In genomic region chr11:86119062-86119461, GRCh38 we compare ENCODE assay signal across 1 cellular context.
TF ChIP-seq lines count a peak whose summit lies in the region.

No MANE protein-coding gene starts in this region.

TF ChIP-seq in SK-N-SH, 30 proteins besides CTCF, POLR2A, EP300 and RAD21 (continued from another document):
- no peak for TF ChIP-seq USF2 (IDR thresholded peaks at IDR 0.05; ENCODE audit: borderline replicate concordance, low read depth, low read length)
- no peak for TF ChIP-seq YY1 (IDR thresholded peaks at IDR 0.05; ENCODE audit: low read depth)
- no peak for TF ChIP-seq MXI1 (IDR thresholded peaks at IDR 0.05; ENCODE audit: low read depth, low read length)
- TF ChIP-seq FOXM1 (IDR thresholded peaks at IDR 0.05; ENCODE audit: low read depth): no peak
- no peak for TF ChIP-seq IRF3 (IDR thresholded peaks at IDR 0.05; ENCODE audit: low read depth, low read length)
- TF ChIP-seq GABPA (IDR thresholded peaks at IDR 0.05; ENCODE audit: low read depth): no peak
- TF ChIP-seq SIN3A (IDR thresholded peaks at IDR 0.05; ENCODE audit: borderline replicate concordance, low read depth, low read length): peak; percentile 59; the same call in 1 of the 2 replicates
- TF ChIP-seq TAF1 (IDR thresholded peaks at IDR 0.05; ENCODE audit: borderline replicate concordance, low read depth, low read length): no peak
- no peak for TF ChIP-seq RFX5 (IDR thresholded peaks at IDR 0.05; ENCODE audit: low read length)
- no peak for TF ChIP-seq FOXJ3 (CRISPR knock-in tag; IDR thresholded peaks at IDR 0.05)
- TF ChIP-seq TEAD4 (IDR thresholded peaks at IDR 0.05; ENCODE audit: borderline replicate concordance, insufficient read depth): peak; percentile 56; the same call in 1 of the 2 replicates
- peak; percentile 93 for TF ChIP-seq PBX3 (IDR thresholded peaks at IDR 0.05)
- TF ChIP-seq TCF12 (IDR thresholded peaks at IDR 0.05): peak; percentile 89
- TF ChIP-seq REST (IDR thresholded peaks at IDR 0.05; ENCODE audit: low read depth, low read length): no peak
- no peak for TF ChIP-seq MEF2A (IDR thresholded peaks at IDR 0.05; ENCODE audit: borderline replicate concordance, low read depth)
- 0 out of 2 replicates have a peak, but pooled peaks have one; percentile 29 for TF ChIP-seq RCOR1 (IDR thresholded peaks at IDR 0.05; ENCODE audit: low read length)
- no peak for TF ChIP-seq CHD2 (IDR thresholded peaks at IDR 0.05; ENCODE audit: low read length, partially characterized antibody)
- TF ChIP-seq NRF1 (IDR thresholded peaks at IDR 0.05; ENCODE audit: low read depth, low read length): no peak
- no peak for TF ChIP-seq SMC3 (IDR thresholded peaks at IDR 0.05; ENCODE audit: low read depth, low read length)
- TF ChIP-seq GATA2 (CRISPR knock-in tag; IDR thresholded peaks at IDR 0.05): no peak
- TF ChIP-seq ELF1 (IDR thresholded peaks at IDR 0.05): no peak
TF ChIP-seq in SK-N-SH: peak in this region for 9.
